Comparison of ENCODE assay signal across 8 cellular contexts in genomic region chr15:51623386-51623938, GRCh38. TPM values are rescaled to one million over a fixed set of nuclear protein-coding genes. Genes with fewer than 3 reads are reported as not detected.
DNase-seq lines count a peak whose midpoint lies in the region; ATAC-seq and TF ChIP-seq lines count a peak whose summit lies in the region.

No MANE protein-coding gene starts in this region.

- H3K27ac ChIP-seq in GM23248 (0 out of 2 replicates have a peak overlapping the region, but pooled peaks have one; percentile 5), SU-DHL-6 (ENCODE audit: low read depth, low read length) (no peak overlapping the region), sigmoid colon (peak overlapping the region; percentile 84 to 91 (median 84))

- H3K4me2 ChIP-seq in GM23248 (ENCODE audit: unreplicated experiment) = peak overlapping the region; percentile 91
- peak overlapping the region; percentile 68 for H3K4me2 ChIP-seq in SU-DHL-6 (ENCODE audit: low read depth, low read length, poor library complexity, severe bottlenecking)

- DNase-seq in AG04449 (ENCODE audit: low read depth, low spot score) (no peak), GM23248 (peak; percentile 43), fibroblast of pulmonary artery (ENCODE audit: low read depth) (peak; percentile 8), sigmoid colon (no peak), NCI-H128 (lab: John Stamatoyannopoulos, UW; ENCODE audit: unreplicated experiment) (no peak), ureter (ENCODE audit: low spot score) (no peak)

- no peak for ATAC-seq in HG02759 (IDR thresholded peaks at IDR 0.05; ENCODE audit: unreplicated experiment)

- TF ChIP-seq POLR2A in sigmoid colon (IDR thresholded peaks at IDR 0.05) = no peak

- no peaks in the 10 kb centered on the region for H3K9me3 ChIP-seq in GM23248 (ENCODE audit: low read depth)
- H3K9me3 ChIP-seq in SU-DHL-6 (ENCODE audit: insufficient read depth, low read length) = no peaks in the 10 kb centered on the region
- H3K9me3 ChIP-seq in sigmoid colon = no peaks in the 10 kb centered on the region

- no peak for TF ChIP-seq CTCF in AG04449 (IDR thresholded peaks at IDR 0.05; ENCODE audit: insufficient read depth, low read length, missing control alignments)
- no peak for TF ChIP-seq CTCF in SU-DHL-6 (IDR thresholded peaks at IDR 0.05; ENCODE audit: insufficient read depth, low read length, poor library complexity, severe bottlenecking)
- TF ChIP-seq CTCF in fibroblast of pulmonary artery (IDR thresholded peaks at IDR 0.05; ENCODE audit: low read length, missing control alignments) = no peak
- TF ChIP-seq CTCF in sigmoid colon (IDR thresholded peaks at IDR 0.05) = no peak

- H3K4me3 ChIP-seq in AG04449 (ENCODE audit: low read depth, low read length) = peak overlapping the region; percentile 90
- peak overlapping the region; percentile 87 for H3K4me3 ChIP-seq in GM23248
- H3K4me3 ChIP-seq in SU-DHL-6 (ENCODE audit: insufficient read depth, low read length, poor library complexity, severe bottlenecking) = peak overlapping the region; percentile 68
- peak overlapping the region; percentile 83 for H3K4me3 ChIP-seq in fibroblast of pulmonary artery (replicated peaks; ENCODE audit: low read depth, low read length)
- H3K4me3 ChIP-seq in sigmoid colon = peak overlapping the region; percentile 60 to 79 (median 72)

- H4K20me1 ChIP-seq in GM23248 (ENCODE audit: insufficient read depth) (no peaks in the 10 kb centered on the region), SU-DHL-6 (ENCODE audit: low read depth, low read length) (0 out of 2 replicates have a peak, but pooled peaks cover 3% of the 10 kb centered on the region)

- in situ Hi-C loops in GM23248 (cut with MboI) = no loop called here

- CTCF ChIA-PET in AG04449 (lab: Yijun Ruan, JAX) = interaction anchor here (0.8 to 1.0 kb wide), 3 partner anchors 18 to 154 kb away, joined by 3 to 6 read pairs (median 4); no protein-coding TSS in a partner anchor

- no peaks in the 10 kb centered on the region for H3K9me2 ChIP-seq in GM23248 (ENCODE audit: insufficient read depth)
- H3K9me2 ChIP-seq in SU-DHL-6 (replicated peaks; ENCODE audit: insufficient read depth, low read length) = no peaks in the 10 kb centered on the region

- H3F3A ChIP-seq in GM23248 (ENCODE audit: insufficient read depth) (peaks cover 8% of the 10 kb centered on the region), SU-DHL-6 (ENCODE audit: insufficient read depth) (peaks cover 8% of the 10 kb centered on the region; the same call in 1 of the 2 replicates)

- intact Hi-C loops in sigmoid colon (cut with DNase I) = loop anchor here (5.0 to 10.0 kb wide), 2 partner anchors 89 to 944 kb away; partner anchors contain the start of gene ARPP19

- no peak for TF ChIP-seq EP300 in sigmoid colon (IDR thresholded peaks at IDR 0.05)

- WGBS in GM23248 (ENCODE audit: low coverage in 1 of 2, low lambda C conversion rate in 2 of 2, missing lambda C conversion rate in 2 of 2), 2 experiments = 15% methylated on average over 8 of the region's 8 CpGs
- WGBS in sigmoid colon, 2 donors = 4 to 10% methylated on average over 8 of the region's 8 CpGs

- no peaks in the 10 kb centered on the region for H3K36me3 ChIP-seq in GM23248 (ENCODE audit: low read depth)
- H3K36me3 ChIP-seq in SU-DHL-6 (ENCODE audit: low read length) = no peaks in the 10 kb centered on the region
- H3K36me3 ChIP-seq in sigmoid colon = no peaks in the 10 kb centered on the region

- H3K79me2 ChIP-seq in GM23248 (ENCODE audit: insufficient read depth) (peaks cover 30% of the 10 kb centered on the region), SU-DHL-6 (ENCODE audit: insufficient read depth, low read length) (no peaks in the 10 kb centered on the region)

- H3K4me1 ChIP-seq in GM23248 (ENCODE audit: insufficient read depth) (peaks cover 5% of the 10 kb centered on the region; the same call in 1 of the 2 replicates), sigmoid colon (peaks cover 0 to 18% (median 15%) of the 10 kb centered on the region in 4 donors)

- H3K9ac ChIP-seq in GM23248 (peak overlapping the region; percentile 78), SU-DHL-6 (ENCODE audit: low read length) (peak overlapping the region; percentile 66)

- H2AFZ ChIP-seq in GM23248 (peak overlapping the region; percentile 95), SU-DHL-6 (ENCODE audit: low read depth, low read length, severe bottlenecking) (peak overlapping the region; percentile 92)

- H3K27me3 ChIP-seq in GM23248 (replicated peaks; ENCODE audit: insufficient read depth) (0 out of 2 replicates have a peak, but pooled peaks cover 8% of the 10 kb centered on the region), SU-DHL-6 (ENCODE audit: low read length) (no peaks in the 10 kb centered on the region), sigmoid colon (no peaks in the 10 kb centered on the region)

- POLR2A ChIA-PET in AG04449 (lab: Yijun Ruan, JAX) = no interaction called here

RNA-seq across cellular contexts. Expression of gene DMXL2, which starts 0.9 kb away (rescaled TPM):
- total RNA-seq in GM23248 (2014; rRNA removed; shearing (Covaris generic)) = 17.6 and 28.8 TPM in 2 replicates
- polyA plus RNA-seq in GM23248 (2016; fragmentation: Nextera tagmentation; extraction: Ambion mirVana) (3.6 and 5.2 TPM in 2 replicates), sigmoid colon (10 to 100 TPM in 2 of 3 donors, 1 to 10 TPM in 1; 5.5 to 24.9 (median 14.4) TPM)
- total RNA-seq in sigmoid colon (10 to 100 TPM; 34.6 to 64.5 (median 50.5) TPM), ureter (43.5 TPM)

RNA-seq across cellular contexts. Expression of gene SCG3, which starts 57.8 kb away (rescaled TPM):
- total RNA-seq in GM23248 (2014; rRNA removed; shearing (Covaris generic)) = not detected in 2 replicates
- polyA plus RNA-seq in GM23248 (2016; fragmentation: Nextera tagmentation; extraction: Ambion mirVana) (0.20 TPM in 1 of 2 replicates, not detected in the other), sigmoid colon (1 to 10 TPM in 1 of 3 donors, under 1 TPM in 2; under 0.01 to 1.2 (median 0.23) TPM)
- total RNA-seq in sigmoid colon (1 to 10 TPM; 1.1 to 2.1 (median 1.9) TPM), ureter (0.18 TPM)

Comparison
In these comparisons a context has a peak if more than half of its experiments do, and no peak if none do; other contexts are left out.
1. DNase-seq: peak in GM23248 (single experiment) and fibroblast of pulmonary artery (single experiment); none in AG04449 (single experiment), sigmoid colon (single experiment), NCI-H128 (single experiment) and ureter (single experiment).
2. Peak in every context shown above with its lines, with median percentiles within 50 percentile points of each other: H3K4me3 ChIP-seq.